Comparison of ENCODE assay signal across 1 cellular context in genomic region chr16:363110-364090, GRCh38.
TF ChIP-seq lines count a peak whose summit lies in the region.

No MANE protein-coding gene starts in this region.

TF ChIP-seq in HepG2, 621 proteins besides CTCF, POLR2A, EP300 and RAD21 (continued from another document):
- TF ChIP-seq, protein P1, sequence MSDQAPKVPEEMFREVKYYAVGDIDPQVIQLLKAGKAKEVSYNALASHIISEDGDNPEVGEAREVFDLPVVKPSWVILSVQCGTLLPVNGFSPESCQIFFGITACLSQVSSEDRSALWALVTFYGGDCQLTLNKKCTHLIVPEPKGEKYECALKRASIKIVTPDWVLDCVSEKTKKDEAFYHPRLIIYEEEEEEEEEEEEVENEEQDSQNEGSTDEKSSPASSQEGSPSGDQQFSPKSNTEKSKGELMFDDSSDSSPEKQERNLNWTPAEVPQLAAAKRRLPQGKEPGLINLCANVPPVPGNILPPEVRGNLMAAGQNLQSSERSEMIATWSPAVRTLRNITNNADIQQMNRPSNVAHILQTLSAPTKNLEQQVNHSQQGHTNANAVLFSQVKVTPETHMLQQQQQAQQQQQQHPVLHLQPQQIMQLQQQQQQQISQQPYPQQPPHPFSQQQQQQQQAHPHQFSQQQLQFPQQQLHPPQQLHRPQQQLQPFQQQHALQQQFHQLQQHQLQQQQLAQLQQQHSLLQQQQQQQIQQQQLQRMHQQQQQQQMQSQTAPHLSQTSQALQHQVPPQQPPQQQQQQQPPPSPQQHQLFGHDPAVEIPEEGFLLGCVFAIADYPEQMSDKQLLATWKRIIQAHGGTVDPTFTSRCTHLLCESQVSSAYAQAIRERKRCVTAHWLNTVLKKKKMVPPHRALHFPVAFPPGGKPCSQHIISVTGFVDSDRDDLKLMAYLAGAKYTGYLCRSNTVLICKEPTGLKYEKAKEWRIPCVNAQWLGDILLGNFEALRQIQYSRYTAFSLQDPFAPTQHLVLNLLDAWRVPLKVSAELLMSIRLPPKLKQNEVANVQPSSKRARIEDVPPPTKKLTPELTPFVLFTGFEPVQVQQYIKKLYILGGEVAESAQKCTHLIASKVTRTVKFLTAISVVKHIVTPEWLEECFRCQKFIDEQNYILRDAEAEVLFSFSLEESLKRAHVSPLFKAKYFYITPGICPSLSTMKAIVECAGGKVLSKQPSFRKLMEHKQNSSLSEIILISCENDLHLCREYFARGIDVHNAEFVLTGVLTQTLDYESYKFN (CRISPR knock-in tag; conservative IDR thresholded peaks at IDR 0.05) = 0 out of 2 replicates have a peak, but pooled peaks have one; percentile 12
- TF ChIP-seq GABPB1 (CRISPR knock-in tag; IDR thresholded peaks at IDR 0.05) (peak; percentile 11; the same call in 1 of the 2 replicates), SMARCC2 (IDR thresholded peaks at IDR 0.05) (no peak), GATA4 (IDR thresholded peaks at IDR 0.05; ENCODE audit: borderline replicate concordance, low read depth) (no peak), ZNF501 (CRISPR knock-in tag; IDR thresholded peaks at IDR 0.05) (peak; percentile 60), STAT5B (CRISPR knock-in tag; IDR thresholded peaks at IDR 0.05) (no peak), GMEB1 (CRISPR knock-in tag; IDR thresholded peaks at IDR 0.05; ENCODE audit: borderline replicate concordance) (no peak), PLRG1 (conservative IDR thresholded peaks at IDR 0.05) (no peak)
